Comparison of ENCODE assay signal across 1 cellular context in genomic region chr9:69193685-69194032, GRCh38.
TF ChIP-seq lines count a peak whose summit lies in the region.

No MANE protein-coding gene starts in this region.

TF ChIP-seq in WTC11, 78 proteins besides CTCF, POLR2A, EP300 and RAD21 (continued from another document):
- TF ChIP-seq TP53 (CRISPR knock-in tag; IDR thresholded peaks at IDR 0.05) = no peak
- TF ChIP-seq, protein P1, sequence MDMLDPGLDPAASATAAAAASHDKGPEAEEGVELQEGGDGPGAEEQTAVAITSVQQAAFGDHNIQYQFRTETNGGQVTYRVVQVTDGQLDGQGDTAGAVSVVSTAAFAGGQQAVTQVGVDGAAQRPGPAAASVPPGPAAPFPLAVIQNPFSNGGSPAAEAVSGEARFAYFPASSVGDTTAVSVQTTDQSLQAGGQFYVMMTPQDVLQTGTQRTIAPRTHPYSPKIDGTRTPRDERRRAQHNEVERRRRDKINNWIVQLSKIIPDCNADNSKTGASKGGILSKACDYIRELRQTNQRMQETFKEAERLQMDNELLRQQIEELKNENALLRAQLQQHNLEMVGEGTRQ (CRISPR knock-in tag; IDR thresholded peaks at IDR 0.05) = no peak
- TF ChIP-seq CDX4 (CRISPR knock-in tag; IDR thresholded peaks at IDR 0.05; ENCODE audit: borderline replicate concordance) = no peak
- no peak for TF ChIP-seq ZBTB43 (CRISPR knock-in tag; IDR thresholded peaks at IDR 0.05)
